Comparison of ENCODE assay signal across 1 cellular context in the genomic region with DNA sequence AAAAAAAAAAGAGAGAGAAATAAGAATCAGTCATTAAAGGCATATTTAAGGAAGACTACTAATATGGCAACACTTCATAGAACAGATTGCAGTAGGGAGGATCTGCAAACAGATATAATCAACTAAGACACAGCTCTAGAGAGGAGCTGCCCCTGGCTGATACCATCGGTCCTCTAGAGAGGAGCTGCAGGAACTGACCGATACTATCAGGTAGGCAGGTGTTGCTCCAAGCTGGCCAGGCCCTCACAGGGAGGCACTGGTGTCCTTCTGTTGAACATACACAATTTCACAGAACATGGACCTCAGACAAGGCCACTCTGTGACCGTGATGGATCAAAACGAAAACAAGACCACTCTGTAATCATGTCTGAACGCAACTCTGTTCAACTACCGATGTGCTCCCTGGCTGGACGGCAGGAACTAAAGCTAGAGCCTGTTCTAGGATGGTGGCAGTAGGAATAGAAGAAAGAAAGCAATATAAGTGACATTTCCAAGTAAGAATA.
TF ChIP-seq lines count a peak whose summit lies in the region.

No MANE protein-coding gene starts in this region.

TF ChIP-seq in IMR-90, 13 proteins besides CTCF, POLR2A, EP300 and RAD21:
- no peak for TF ChIP-seq FOS (IDR thresholded peaks at IDR 0.05; ENCODE audit: low read depth, low read length)
- TF ChIP-seq NFE2L2 (IDR thresholded peaks at IDR 0.05; ENCODE audit: low read depth, low read length): no peak
- TF ChIP-seq MAFK (IDR thresholded peaks at IDR 0.05; ENCODE audit: low read depth, low read length): no peak
